ENCODE assay signal across 27 cellular contexts in genomic region chr6:47151232-47151898, GRCh38.
"Had no signal": no experiment of that assay in that cellular context is flagged by ENCODE, and none has a peak within 500 bp of the region (broad histone marks: within the 10 kb centered on the region; RNA-seq: fewer than 3 reads in every experiment).

No MANE protein-coding gene starts in this region.

- H3K4me1 ChIP-seq: adrenal gland, suprapubic skin, tibial nerve had no signal

- H3K36me3 ChIP-seq: adrenal gland, heart left ventricle, left lung, lower lobe of right lung, neutrophil, ovary, spleen, suprapubic skin, tibial nerve had no signal

- H3K27ac ChIP-seq: adrenal gland, heart left ventricle, left lung, lower lobe of right lung, neutrophil, ovary, spleen, suprapubic skin, tibial nerve had no signal

- H3K27me3 ChIP-seq: adrenal gland, body of pancreas, heart left ventricle, left lung, neutrophil, ovary, suprapubic skin, tibial nerve had no signal

- ATAC-seq: body of pancreas, heart left ventricle, left lung, lower lobe of right lung had no signal

- H3K4me3 ChIP-seq: adrenal gland, body of pancreas, heart left ventricle, left lung, lower lobe of right lung, ovary, spleen, suprapubic skin, tibial nerve had no signal

- H3K9me3 ChIP-seq: adrenal gland, body of pancreas, left lung, lower lobe of right lung, neutrophil, ovary, spleen, suprapubic skin, tibial nerve had no signal

- FAIRE-seq: colon had no signal

- DNase-seq: activated CD4-positive, alpha-beta memory T cell treated with anti-CD3 and anti-CD28 coated beads for 36 hours; activated CD4-positive, alpha-beta T cell treated with anti-CD3 and anti-CD28 coated beads for 48 hours; activated CD8-positive, alpha-beta memory T cell treated with anti-CD3 and anti-CD28 coated beads, Interleukin-2, amount 50 U/mL, for 4 hours; activated effector memory CD4-positive, alpha-beta T cell treated with anti-CD3 and anti-CD28 coated beads, Interleukin-2, amount 50 U/mL, for 16 hours; activated naive CD4-positive, alpha-beta T cell treated with anti-CD3 and anti-CD28 coated beads for 36 hours; activated naive CD8-positive, alpha-beta T cell treated with anti-CD3 and anti-CD28 coated beads for 36 hours; activated T-cell treated with anti-CD3 and anti-CD28 coated beads, Interleukin-2, amount 50 U/mL, for 1 hour; adrenal gland; aorta; body of pancreas; effector CD8-positive, alpha-beta T cell; foreskin fibroblast; heart left ventricle; hypothalamus; kidney glomerular epithelial cell; left lung; lower lobe of right lung; naive B cell; nephron progenitor cell; ovary; retina; spleen; stimulated activated naive CD4-positive, alpha-beta T cell had no signal
